Comparison of ENCODE assay signal across 8 cellular contexts in the genomic region with DNA sequence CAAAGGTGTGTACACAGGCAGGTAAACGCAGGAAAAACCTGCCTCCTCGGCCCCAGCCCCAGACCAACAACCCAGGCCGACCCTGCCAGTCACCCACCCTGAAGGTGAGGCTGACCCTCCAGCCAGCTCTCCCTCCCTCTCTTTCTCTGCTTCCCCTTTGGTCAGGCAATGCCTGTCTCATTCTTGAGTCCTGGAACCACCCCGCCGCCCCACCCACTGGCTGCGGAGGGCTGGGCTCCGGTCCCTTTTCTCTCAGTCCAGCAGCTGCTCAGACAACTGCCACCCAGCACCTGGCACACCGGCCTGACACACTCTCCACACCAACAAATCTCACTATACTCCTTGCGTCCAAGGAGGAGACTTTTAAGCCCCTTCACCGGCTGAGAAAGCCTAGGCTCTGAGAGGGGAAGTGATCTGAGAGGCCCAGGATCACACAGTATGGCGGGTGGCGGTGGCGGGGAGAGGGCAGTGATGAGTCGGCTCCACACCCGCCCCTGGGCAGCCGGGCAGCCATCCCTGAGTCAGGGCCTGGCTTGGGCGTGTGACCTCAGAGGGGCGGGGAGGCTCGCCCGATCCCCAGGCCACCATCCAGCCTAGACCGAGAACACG. TPM values are rescaled to one million over a fixed set of nuclear protein-coding genes. Genes with fewer than 3 reads are reported as not detected.
DNase-seq lines count a peak whose midpoint lies in the region; ATAC-seq and TF ChIP-seq lines count a peak whose summit lies in the region.

No MANE protein-coding gene starts in this region.

- peak in 7 of 10 experiments; percentile 15 to 51 (median 30) for DNase-seq in CD4-positive, alpha-beta T cell
- peak; percentile 45 for DNase-seq in NCI-H146 treated with DMSO at 0.1 percent for 48 hours (lab: John Stamatoyannopoulos, UW; ENCODE audit: unreplicated experiment)
- peak; percentile 24 to 27 for DNase-seq in activated CD4-positive, alpha-beta T cell treated with anti-CD3 and anti-CD28 coated beads, Interleukin-2, amount 50 U/mL, for 4 hours
- DNase-seq in lower leg skin (ENCODE audit: low spot score in 2 of 2), result peak; percentile 66 to 96
- DNase-seq in stimulated activated CD8-positive, alpha-beta memory T cell treated with anti-CD3 and anti-CD28 coated beads, Interleukin-12 subunit alpha, Interleukin-12 subunit beta, amount 100 ng/mL, for 1 hour (ENCODE audit: low read depth), result peak; percentile 16

- H3K4me3 Mint-ChIP-seq in CD4-positive, alpha-beta T cell, result peak overlapping the region; percentile 93

- POLR2A ChIA-PET in CD4-positive, alpha-beta T cell (lab: Charles Lee), result no interaction called here

- H3K4me3 ChIP-seq in ectodermal cell (ENCODE audit: insufficient read depth, low read depth, low read length), result peak overlapping the region; percentile 85
- peak overlapping the region; percentile 85 for H3K4me3 ChIP-seq in lower leg skin (ENCODE audit: low read depth, poor library complexity, severe bottlenecking)

- no peaks in the 10 kb centered on the region for H3K27me3 ChIP-seq in CD4-positive, alpha-beta T cell (ENCODE audit: control insufficient read depth, insufficient read depth, low read length)
- H3K27me3 ChIP-seq in ectodermal cell (ENCODE audit: control insufficient read depth, insufficient read depth, low read length, poor library complexity, severe bottlenecking), result no peaks in the 10 kb centered on the region

- H3K27me3 Mint-ChIP-seq in CD4-positive, alpha-beta T cell, result no peaks in the 10 kb centered on the region

- no peaks in the 10 kb centered on the region for H3K9me3 Mint-ChIP-seq in CD4-positive, alpha-beta T cell

- peak; percentile 24 for ATAC-seq in CD4-positive, alpha-beta T cell (ENCODE audit: poor library complexity)
- ATAC-seq in GM21619 (IDR thresholded peaks at IDR 0.05; ENCODE audit: unreplicated experiment) (peak; percentile 15), HG03025 (IDR thresholded peaks at IDR 0.05; ENCODE audit: low FRiP score, unreplicated experiment) (no peak)

- H3K4me1 Mint-ChIP-seq in CD4-positive, alpha-beta T cell (ENCODE audit: low read depth), result peaks cover 43% of the 10 kb centered on the region

- intact Hi-C loops in CD4-positive, alpha-beta T cell (cut with DNase I, micrococcal nuclease), result loop anchor here in 1 of 2 experiments (2.0 kb wide), 1 partner anchor 73 kb away; no protein-coding TSS in a partner anchor
- intact Hi-C loops in lower leg skin (cut with DNase I; ENCODE audit: low total_unique reads), result no loop called here

- peaks cover 18% of the 10 kb centered on the region for H3K4me1 ChIP-seq in ectodermal cell (ENCODE audit: control insufficient read depth, insufficient read depth, low read length)

- no peak for TF ChIP-seq POLR2A in lower leg skin (IDR thresholded peaks at IDR 0.05)

- peaks cover 23% of the 10 kb centered on the region for H3K36me3 ChIP-seq in ectodermal cell (ENCODE audit: control insufficient read depth, insufficient read depth, low read length)

- peak overlapping the region; percentile 79 for H3K27ac ChIP-seq in CD4-positive, alpha-beta T cell (ENCODE audit: low read depth, low read length)
- peak overlapping the region; percentile 65 for H3K27ac ChIP-seq in ectodermal cell (ENCODE audit: insufficient read depth, low read depth, low read length, poor library complexity, severe bottlenecking)

- CTCF ChIA-PET in CD4-positive, alpha-beta T cell (lab: Charles Lee), result no interaction called here

- H3K27ac Mint-ChIP-seq in CD4-positive, alpha-beta T cell, result peak overlapping the region; percentile 77

- TF ChIP-seq CTCF in CD4-positive, alpha-beta T cell (IDR thresholded peaks at IDR 0.05), result no peak
- TF ChIP-seq CTCF in lower leg skin (IDR thresholded peaks at IDR 0.05), result no peak

- 2% methylated on average over 22 of the region's 22 CpGs for WGBS in ectodermal cell, 2 experiments
- WGBS in lower leg skin, 2 donors, result 2% methylated on average over 15 to 22 of the region's 22 CpGs

- peaks cover 26% of the 10 kb centered on the region for H3K36me3 Mint-ChIP-seq in CD4-positive, alpha-beta T cell (ENCODE audit: low read depth)

- no peaks in the 10 kb centered on the region for H3K9me3 ChIP-seq in CD4-positive, alpha-beta T cell (ENCODE audit: control insufficient read depth, low read length)
- H3K9me3 ChIP-seq in ectodermal cell (ENCODE audit: control insufficient read depth, low read length), result no peaks in the 10 kb centered on the region

RNA-seq across cellular contexts. Expression of a gene that starts 0.7 kb away (rescaled TPM):
- total RNA-seq in CD4-positive, alpha-beta T cell, result 100 to 1,000 TPM; 179 to 190 TPM
- polyA plus RNA-seq in ectodermal cell (2013, experiment 1 of 4), result 235 TPM
- polyA plus RNA-seq in ectodermal cell (2013, experiment 2 of 4), result 227 TPM
- polyA plus RNA-seq in ectodermal cell (2013, experiment 3 of 4), result 168 TPM
- polyA plus RNA-seq in ectodermal cell (2013, experiment 4 of 4), result 178 TPM
- total RNA-seq in lower leg skin, result 100 to 1,000 TPM; 202 to 292 (median 238) TPM

RNA-seq across cellular contexts. Expression of a gene that starts 2.6 kb away (rescaled TPM):
- 10 to 100 TPM; 10.7 to 14.3 TPM for total RNA-seq in CD4-positive, alpha-beta T cell
- 10.3 TPM for polyA plus RNA-seq in ectodermal cell (2013, experiment 1 of 4)
- polyA plus RNA-seq in ectodermal cell (2013, experiment 2 of 4), result 9.7 TPM
- polyA plus RNA-seq in ectodermal cell (2013, experiment 3 of 4), result 8.4 TPM
- 8.4 TPM for polyA plus RNA-seq in ectodermal cell (2013, experiment 4 of 4)
- 10 to 100 TPM; 24.3 to 57.7 (median 34.2) TPM for total RNA-seq in lower leg skin

RNA-seq across cellular contexts. Expression of a gene that starts 32.4 kb away (rescaled TPM):
- 10 to 100 TPM; 10.8 to 11.6 TPM for total RNA-seq in CD4-positive, alpha-beta T cell
- 132 TPM for polyA plus RNA-seq in ectodermal cell (2013, experiment 1 of 4)
- polyA plus RNA-seq in ectodermal cell (2013, experiment 2 of 4), result 132 TPM
- 111 TPM for polyA plus RNA-seq in ectodermal cell (2013, experiment 3 of 4)
- 119 TPM for polyA plus RNA-seq in ectodermal cell (2013, experiment 4 of 4)
- total RNA-seq in lower leg skin, result 10 to 100 TPM; 24.5 to 32.7 (median 29.3) TPM

RNA-seq across cellular contexts. Expression of a gene that starts 56.9 kb away (rescaled TPM):
- 10 to 100 TPM; 21.5 to 24.8 TPM for total RNA-seq in CD4-positive, alpha-beta T cell
- polyA plus RNA-seq in ectodermal cell (2013, experiment 1 of 4), result 47.5 TPM
- polyA plus RNA-seq in ectodermal cell (2013, experiment 2 of 4), result 58.6 TPM
- 34.0 TPM for polyA plus RNA-seq in ectodermal cell (2013, experiment 3 of 4)
- 36.2 TPM for polyA plus RNA-seq in ectodermal cell (2013, experiment 4 of 4)
- 10 to 100 TPM; 18.7 to 46.4 (median 28.4) TPM for total RNA-seq in lower leg skin

RNA-seq across cellular contexts. Expression of a gene that starts 57.2 kb away (rescaled TPM):
- total RNA-seq in CD4-positive, alpha-beta T cell, result 10 to 100 TPM; 52.2 to 54.5 TPM
- 16.5 TPM for polyA plus RNA-seq in ectodermal cell (2013, experiment 1 of 4)
- polyA plus RNA-seq in ectodermal cell (2013, experiment 2 of 4), result 20.3 TPM
- 13.1 TPM for polyA plus RNA-seq in ectodermal cell (2013, experiment 3 of 4)
- 14.1 TPM for polyA plus RNA-seq in ectodermal cell (2013, experiment 4 of 4)
- total RNA-seq in lower leg skin, result 10 to 100 TPM; 14.0 to 23.7 (median 18.4) TPM

Comparison
In these comparisons a context has a peak if more than half of its experiments do, and no peak if none do; other contexts are left out.
1. DNase-seq: peak in every context shown above with its lines; median percentile 81 in lower leg skin; 45 in NCI-H146 treated with DMSO at 0.1 percent for 48 hours; 30 in CD4-positive, alpha-beta T cell; 26 in activated CD4-positive, alpha-beta T cell treated with anti-CD3 and anti-CD28 coated beads, Interleukin-2, amount 50 U/mL, for 4 hours; 16 in stimulated activated CD8-positive, alpha-beta memory T cell treated with anti-CD3 and anti-CD28 coated beads, Interleukin-12 subunit alpha, Interleukin-12 subunit beta, amount 100 ng/mL, for 1 hour.